Comparison of ENCODE assay signal across 9 cellular contexts in genomic region chr12:4355843-4356327, GRCh38. TPM values are rescaled to one million over a fixed set of nuclear protein-coding genes. Genes with fewer than 3 reads are reported as not detected.
DNase-seq lines count a peak whose midpoint lies in the region; ATAC-seq, FAIRE-seq and TF ChIP-seq lines count a peak whose summit lies in the region.
"Had no signal": no experiment of that assay in that cellular context is flagged by ENCODE, and none has a peak within 500 bp of the region (broad histone marks: within the 10 kb centered on the region; RNA-seq: fewer than 3 reads in every experiment).

No MANE protein-coding gene starts in this region.

- peak overlapping the region; percentile 1 for H3K4me3 Mint-ChIP-seq in astrocyte (ENCODE audit: unreplicated experiment)

- no peaks in the 10 kb centered on the region for H4K20me1 ChIP-seq in astrocyte (ENCODE audit: insufficient read depth, low read length)

- TF ChIP-seq CTCF in A549 (IDR thresholded peaks at IDR 0.05) = 0 out of 3 replicates have a peak, but pooled peaks have one; percentile 7
- peak; percentile 78 for TF ChIP-seq CTCF in GM13977 (IDR thresholded peaks at IDR 0.05; ENCODE audit: extremely low read depth, insufficient read depth, missing control alignments)
- peak; percentile 40 for TF ChIP-seq CTCF in RWPE2 (IDR thresholded peaks at IDR 0.05; ENCODE audit: poor library complexity, severe bottlenecking)
- TF ChIP-seq CTCF in astrocyte (IDR thresholded peaks at IDR 0.05; ENCODE audit: insufficient read depth, low read depth, low read length) = peak; percentile 7
- peak; percentile 23 for TF ChIP-seq CTCF in mucosa of descending colon (IDR thresholded peaks at IDR 0.05)

- FAIRE-seq in A549 (lab: Jason Lieb, UNC) (no peak), astrocyte (lab: Jason Lieb, UNC) (no peak)

- CTCF ChIA-PET in A549 (lab: Yijun Ruan, JAX) = no interaction called here

- 88% methylated on average over 1 of the region's 1 CpG for WGBS in A549 (ENCODE audit: missing lambda C conversion rate)

- peaks cover 10% of the 10 kb centered on the region for H3K4me1 Mint-ChIP-seq in astrocyte (ENCODE audit: low read depth, unreplicated experiment)

- TF ChIP-seq POLR2A in A549 (IDR thresholded peaks at IDR 0.05; ENCODE audit: low read length) = no peak

- no peak overlapping the region for H3K4me3 ChIP-seq in A549
- H3K4me3 ChIP-seq in RWPE2 (ENCODE audit: severe bottlenecking) = no peak overlapping the region
- H3K4me3 ChIP-seq in astrocyte (ENCODE audit: insufficient read depth, low read depth, low read length) = no peak overlapping the region
- no peak overlapping the region for H3K4me3 ChIP-seq in mucosa of descending colon

- intact Hi-C loops in mucosa of descending colon (cut with DNase I, micrococcal nuclease) = no loop called here

- ATAC-seq in A549 (peak; percentile 47 to 76; a peak in 4 of 6 replicates), RWPE2 (ENCODE audit: low read depth) (no peak), mucosa of descending colon (peak; percentile 49), GM19023 (IDR thresholded peaks at IDR 0.05; ENCODE audit: unreplicated experiment) (no peak), HG03159 (IDR thresholded peaks at IDR 0.05; ENCODE audit: unreplicated experiment) (no peak)

- no peak overlapping the region for H2AFZ ChIP-seq in astrocyte (ENCODE audit: low read depth, low read length)

- H3K9ac ChIP-seq in astrocyte (ENCODE audit: low read length) = no peak overlapping the region

- peak in 1 of 2 experiments; percentile 76 for DNase-seq in A549 (ENCODE audit: low read depth in 1 of 2, low spot score in 1 of 2)
- no peak for DNase-seq in GM13977 (ENCODE audit: low spot score)
- DNase-seq in RWPE2 (ENCODE audit: low spot score) = no peak
- no peak for DNase-seq in astrocyte (ENCODE audit: low read depth)
- peak in 2 of 3 donors; percentile 49 to 56 for DNase-seq in mucosa of descending colon
- no peak for DNase-seq in NCI-H2029 (lab: John Stamatoyannopoulos, UW)

- H3K9me3 Mint-ChIP-seq in astrocyte (ENCODE audit: unreplicated experiment) = peaks cover 3% of the 10 kb centered on the region

- peaks cover 14% of the 10 kb centered on the region for H3K36me3 Mint-ChIP-seq in astrocyte (ENCODE audit: low read depth, unreplicated experiment)

- H3K79me2 ChIP-seq in astrocyte (ENCODE audit: insufficient read depth, low read length) = no peaks in the 10 kb centered on the region

- peak in 1 of 2 experiments; percentile 29; a peak in 2 of 5 replicates for TF ChIP-seq RAD21 in A549 (conservative IDR thresholded peaks at IDR 0.05 in 1 of 2, IDR thresholded peaks at IDR 0.05 in 1 of 2)

- in situ Hi-C loops in GM13977 (cut with MboI; ENCODE audit: low pct_unique_long_range_greater_than_20kb, low sequenced_read_pairs, unreplicated experiment) = loop anchor here (5.0 kb wide), 1 partner anchor 176 kb away; no protein-coding TSS in a partner anchor

- no peaks in the 10 kb centered on the region for H3K27me3 Mint-ChIP-seq in astrocyte (ENCODE audit: low read depth, unreplicated experiment)

- H3K4me2 ChIP-seq in A549 (no peak overlapping the region), astrocyte (ENCODE audit: low read length) (no peak overlapping the region)

- H3K36me3 ChIP-seq in RWPE2 (ENCODE audit: low read depth) (peaks cover 36% of the 10 kb centered on the region), astrocyte (ENCODE audit: insufficient read depth, low read length) (peaks cover 17% of the 10 kb centered on the region), mucosa of descending colon (ENCODE audit: low read depth) (no peaks in the 10 kb centered on the region)

- H3K4me1 ChIP-seq in A549 = no peaks in the 10 kb centered on the region
- no peaks in the 10 kb centered on the region for H3K4me1 ChIP-seq in RWPE2 (ENCODE audit: insufficient read depth, poor library complexity, severe bottlenecking)
- H3K4me1 ChIP-seq in astrocyte (ENCODE audit: insufficient read depth, low read length) = no peaks in the 10 kb centered on the region
- H3K4me1 ChIP-seq in mucosa of descending colon (ENCODE audit: low read depth) = no peaks in the 10 kb centered on the region

- POLR2A ChIA-PET in A549 (lab: Yijun Ruan, JAX) = no interaction called here

- no peak overlapping the region for H3K27ac Mint-ChIP-seq in astrocyte (ENCODE audit: unreplicated experiment)

- TF ChIP-seq EP300 in A549 (IDR thresholded peaks at IDR 0.05) = no peak

- peaks cover 11% of the 10 kb centered on the region; the same call in 1 of the 3 replicates for H3K9me3 ChIP-seq in A549
- no peaks in the 10 kb centered on the region for H3K9me3 ChIP-seq in RWPE2 (ENCODE audit: severe bottlenecking)
- no peaks in the 10 kb centered on the region for H3K9me3 ChIP-seq in astrocyte (ENCODE audit: insufficient read depth, low read depth, low read length)
- no peaks in the 10 kb centered on the region for H3K9me3 ChIP-seq in mucosa of descending colon

- H3K27me3 ChIP-seq in RWPE2 (ENCODE audit: insufficient read depth, poor library complexity, severe bottlenecking) = no peaks in the 10 kb centered on the region
- H3K27me3 ChIP-seq in astrocyte (ENCODE audit: insufficient read depth, low read length) = no peaks in the 10 kb centered on the region

- H3K27ac ChIP-seq in A549 = no peak overlapping the region
- H3K27ac ChIP-seq in RWPE2 (ENCODE audit: poor library complexity, severe bottlenecking) = no peak overlapping the region
- no peak overlapping the region for H3K27ac ChIP-seq in astrocyte (ENCODE audit: low read depth, low read length)

TF ChIP-seq in A549, 52 proteins besides CTCF, POLR2A, EP300 and RAD21:
- no peak for TF ChIP-seq ZNF302 (CRISPR knock-in tag; IDR thresholded peaks at IDR 0.05)
- TF ChIP-seq CHD4 (IDR thresholded peaks at IDR 0.05; ENCODE audit: borderline replicate concordance) = no peak
- no peak for TF ChIP-seq RNF2 (IDR thresholded peaks at IDR 0.05; ENCODE audit: borderline replicate concordance, low read depth)
- TF ChIP-seq ZC3H11A (IDR thresholded peaks at IDR 0.05) = no peak
- TF ChIP-seq HOXA7 (CRISPR knock-in tag; IDR thresholded peaks at IDR 0.05) = no peak
- TF ChIP-seq, protein P1, sequence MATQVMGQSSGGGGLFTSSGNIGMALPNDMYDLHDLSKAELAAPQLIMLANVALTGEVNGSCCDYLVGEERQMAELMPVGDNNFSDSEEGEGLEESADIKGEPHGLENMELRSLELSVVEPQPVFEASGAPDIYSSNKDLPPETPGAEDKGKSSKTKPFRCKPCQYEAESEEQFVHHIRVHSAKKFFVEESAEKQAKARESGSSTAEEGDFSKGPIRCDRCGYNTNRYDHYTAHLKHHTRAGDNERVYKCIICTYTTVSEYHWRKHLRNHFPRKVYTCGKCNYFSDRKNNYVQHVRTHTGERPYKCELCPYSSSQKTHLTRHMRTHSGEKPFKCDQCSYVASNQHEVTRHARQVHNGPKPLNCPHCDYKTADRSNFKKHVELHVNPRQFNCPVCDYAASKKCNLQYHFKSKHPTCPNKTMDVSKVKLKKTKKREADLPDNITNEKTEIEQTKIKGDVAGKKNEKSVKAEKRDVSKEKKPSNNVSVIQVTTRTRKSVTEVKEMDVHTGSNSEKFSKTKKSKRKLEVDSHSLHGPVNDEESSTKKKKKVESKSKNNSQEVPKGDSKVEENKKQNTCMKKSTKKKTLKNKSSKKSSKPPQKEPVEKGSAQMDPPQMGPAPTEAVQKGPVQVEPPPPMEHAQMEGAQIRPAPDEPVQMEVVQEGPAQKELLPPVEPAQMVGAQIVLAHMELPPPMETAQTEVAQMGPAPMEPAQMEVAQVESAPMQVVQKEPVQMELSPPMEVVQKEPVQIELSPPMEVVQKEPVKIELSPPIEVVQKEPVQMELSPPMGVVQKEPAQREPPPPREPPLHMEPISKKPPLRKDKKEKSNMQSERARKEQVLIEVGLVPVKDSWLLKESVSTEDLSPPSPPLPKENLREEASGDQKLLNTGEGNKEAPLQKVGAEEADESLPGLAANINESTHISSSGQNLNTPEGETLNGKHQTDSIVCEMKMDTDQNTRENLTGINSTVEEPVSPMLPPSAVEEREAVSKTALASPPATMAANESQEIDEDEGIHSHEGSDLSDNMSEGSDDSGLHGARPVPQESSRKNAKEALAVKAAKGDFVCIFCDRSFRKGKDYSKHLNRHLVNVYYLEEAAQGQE (IDR thresholded peaks at IDR 0.05) = no peak
- no peak for TF ChIP-seq EHF (CRISPR knock-in tag; IDR thresholded peaks at IDR 0.05)
- TF ChIP-seq NFE2L2 (conservative IDR thresholded peaks at IDR 0.05; ENCODE audit: low read length) = no peak
- no peak for TF ChIP-seq SMC3 (IDR thresholded peaks at IDR 0.05)
- TF ChIP-seq KDM1A (IDR thresholded peaks at IDR 0.05; ENCODE audit: low read depth) = no peak
- no peak for TF ChIP-seq SREBF2 (IDR thresholded peaks at IDR 0.05)
- no peak for TF ChIP-seq KDM5A (IDR thresholded peaks at IDR 0.05)
- no peak for TF ChIP-seq EHMT2 (IDR thresholded peaks at IDR 0.05; ENCODE audit: low read depth)
TF ChIP-seq in A549: peak in this region for 0.

RNA-seq across cellular contexts. Expression of gene FGF23, which starts 23.6 kb away (rescaled TPM):
- polyA plus RNA-seq in A549 (2011; rRNA removed) (not detected in 2 replicates), A549 (2017; fragmentation: RNase III; extraction: RNeasy Plus Mini Kit Qiagen cat#74134 plus additional on column Dnase treatment) (not detected in 3 replicates)
- polyA plus RNA-seq in A549 (2012; cell fraction: cytosol; rRNA removed) = not detected in 2 replicates
- not detected in 2 replicates for polyA plus RNA-seq in A549 (2012; cell fraction: nucleus; rRNA removed)
- polyA minus RNA-seq in A549 (2011; rRNA and poly(A)+ RNA removed) = not detected in 2 replicates
- total RNA-seq in astrocyte (not detected in 2 replicates), mucosa of descending colon (not detected)
- total RNA-seq: urinary bladder had no signal
- polyA plus RNA-seq: urinary bladder had no signal

RNA-seq across cellular contexts. Expression of gene TIGAR, which starts 34.9 kb away (rescaled TPM):
- polyA plus RNA-seq in A549 (2011; rRNA removed) (30.0 and 50.9 TPM in 2 replicates), A549 (2017; fragmentation: RNase III; extraction: RNeasy Plus Mini Kit Qiagen cat#74134 plus additional on column Dnase treatment) (24.5 to 30.6 TPM (median 25.2 TPM) in 3 replicates)
- polyA plus RNA-seq in A549 (2012; cell fraction: cytosol; rRNA removed) = 8.5 and 9.0 TPM in 2 replicates
- polyA plus RNA-seq in A549 (2012; cell fraction: nucleus; rRNA removed) = 2.1 and 6.6 TPM in 2 replicates
- polyA minus RNA-seq in A549 (2011; rRNA and poly(A)+ RNA removed) = 6.3 and 7.7 TPM in 2 replicates
- total RNA-seq in astrocyte (91.7 and 95.4 TPM in 2 replicates), mucosa of descending colon (10 to 100 TPM; 11.4 to 17.0 (median 11.6) TPM)

Comparison
In these comparisons a context has a peak if more than half of its experiments do, and no peak if none do; other contexts are left out.
1. ATAC-seq: peak in A549 (2 of 2) and mucosa of descending colon (single experiment); none in RWPE2 (single experiment), GM19023 (single experiment) and HG03159 (single experiment).
2. DNase-seq: peak in mucosa of descending colon (2 of 3); none in GM13977 (single experiment), RWPE2 (single experiment), astrocyte (single experiment) and NCI-H2029 (single experiment).
3. CTCF ChIP-seq: peak in every context shown above with its lines; median percentile 78 in GM13977; 40 in RWPE2; 23 in mucosa of descending colon; 7 in A549; 7 in astrocyte.